ENCODE assay signal across 1 cellular context in the genomic region with DNA sequence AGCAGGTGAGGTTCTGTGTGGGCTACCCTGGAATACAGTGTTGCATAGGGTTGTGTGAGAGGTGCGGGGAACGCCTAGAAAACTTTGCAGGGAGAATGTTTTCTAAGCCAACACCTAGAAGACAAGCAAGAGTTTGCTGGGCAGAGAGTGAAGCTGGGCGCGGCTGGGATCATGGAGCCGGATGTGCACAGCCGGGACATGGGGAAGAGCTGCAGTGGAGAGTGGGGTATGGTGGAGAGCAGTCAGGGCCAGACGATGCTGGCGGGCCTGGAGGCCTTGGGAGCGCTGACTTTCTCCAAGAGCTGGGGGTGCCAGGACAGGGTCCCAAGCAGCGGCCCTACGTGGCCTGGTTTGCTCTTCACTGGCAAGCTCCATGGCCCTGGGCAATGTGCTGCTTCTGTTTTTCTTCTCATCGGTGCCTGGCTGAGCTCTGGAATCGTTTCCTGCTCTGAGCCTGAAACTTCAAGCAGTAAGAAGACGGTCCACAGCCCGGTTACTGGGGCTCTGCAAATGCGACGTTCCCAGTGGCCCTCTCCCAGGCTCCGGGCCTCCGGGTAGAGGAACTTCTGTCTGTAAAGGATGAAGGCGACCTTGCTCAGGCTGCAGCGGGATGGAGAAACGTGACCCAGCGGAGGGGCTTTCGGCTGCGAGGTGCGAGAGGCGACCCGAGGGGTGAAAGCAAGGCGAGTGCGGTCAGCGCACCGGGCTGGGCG.
TF ChIP-seq lines count a peak whose summit lies in the region.

No MANE protein-coding gene starts in this region.

TF ChIP-seq in SK-N-SH treated with all-trans-retinoic acid at 6 μM for 48 hours, 23 proteins besides CTCF, POLR2A, EP300 and RAD21 (continued from another document):
- TF ChIP-seq, protein P1, sequence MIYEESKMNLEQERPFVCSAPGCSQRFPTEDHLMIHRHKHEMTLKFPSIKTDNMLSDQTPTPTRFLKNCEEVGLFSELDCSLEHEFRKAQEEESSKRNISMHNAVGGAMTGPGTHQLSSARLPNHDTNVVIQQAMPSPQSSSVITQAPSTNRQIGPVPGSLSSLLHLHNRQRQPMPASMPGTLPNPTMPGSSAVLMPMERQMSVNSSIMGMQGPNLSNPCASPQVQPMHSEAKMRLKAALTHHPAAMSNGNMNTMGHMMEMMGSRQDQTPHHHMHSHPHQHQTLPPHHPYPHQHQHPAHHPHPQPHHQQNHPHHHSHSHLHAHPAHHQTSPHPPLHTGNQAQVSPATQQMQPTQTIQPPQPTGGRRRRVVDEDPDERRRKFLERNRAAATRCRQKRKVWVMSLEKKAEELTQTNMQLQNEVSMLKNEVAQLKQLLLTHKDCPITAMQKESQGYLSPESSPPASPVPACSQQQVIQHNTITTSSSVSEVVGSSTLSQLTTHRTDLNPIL (CRISPR knock-in tag; IDR thresholded peaks at IDR 0.05; ENCODE audit: low read depth), result no peak
